29 cellular contexts compared by ENCODE assay signal in the genomic region with DNA sequence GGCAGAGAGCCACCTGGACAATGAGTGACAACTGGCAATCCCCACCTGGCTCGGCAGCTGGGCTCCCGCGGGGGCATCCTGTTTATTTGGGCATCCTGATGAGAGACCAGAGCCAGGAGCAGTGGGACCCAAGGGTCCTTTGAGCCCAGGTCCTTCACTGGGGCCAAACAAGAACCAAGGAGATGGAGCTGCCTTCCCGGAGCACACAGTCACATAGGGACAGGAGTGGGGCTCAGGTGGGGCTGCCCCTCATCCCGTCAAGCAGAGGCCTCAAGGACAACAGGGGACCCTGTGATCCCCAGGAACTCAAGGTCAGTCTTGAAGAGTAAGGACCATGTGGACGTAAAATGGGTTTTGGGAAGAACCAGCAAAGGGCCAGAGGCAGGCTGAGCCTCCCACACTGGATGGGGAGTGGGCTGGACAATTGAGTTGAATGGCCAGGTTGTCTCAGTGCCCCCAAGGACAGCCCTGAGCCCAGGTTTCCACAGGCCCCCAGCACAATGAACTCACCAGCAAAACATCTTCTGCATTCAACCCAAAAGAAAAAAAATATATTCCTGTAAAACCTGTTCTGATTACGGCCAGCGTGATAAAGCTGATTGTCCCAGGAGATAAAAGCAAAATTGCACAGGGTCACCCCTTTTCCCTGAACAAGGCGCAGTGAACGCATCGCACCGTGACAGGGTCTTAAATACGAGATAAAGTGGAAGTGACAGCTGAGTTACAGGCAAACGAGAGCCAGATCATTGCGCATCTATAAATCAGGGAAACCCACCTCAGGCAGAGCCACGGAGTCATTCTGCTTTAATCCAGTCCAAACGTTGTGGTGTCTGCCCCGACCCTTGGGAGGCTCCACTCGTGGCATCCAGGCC.
A peak's percentile ranks its signal among the peaks of the same experiment; 100 is the strongest.
DNase-seq lines count a peak whose midpoint lies in the region; ATAC-seq and TF ChIP-seq lines count a peak whose summit lies in the region.
"Had no signal": no experiment of that assay in that cellular context is flagged by ENCODE, and none has a peak within 500 bp of the region (broad histone marks: within the 10 kb centered on the region; RNA-seq: fewer than 3 reads in every experiment).

No MANE protein-coding gene starts in this region.

- no peak overlapping the region for H2BK15ac ChIP-seq in mesenchymal stem cell (ENCODE audit: low read depth, poor library complexity, severe bottlenecking)

- H3K27ac ChIP-seq in left ventricle myocardium inferior (replicated peaks) (no peak overlapping the region), body of pancreas (peak overlapping the region in 1 of 4 donors; percentile 32), neural cell (ENCODE audit: low read length) (no peak overlapping the region), mesenchymal stem cell (ENCODE audit: low read length, poor library complexity, severe bottlenecking) (no peak overlapping the region)
- H3K27ac ChIP-seq: brain microvascular endothelial cell, gastrocnemius medialis, KMS-11, lower lobe of right lung, Peyer's patch, right lobe of liver, SJCRH30, stomach, thyroid gland had no signal

- H4K8ac ChIP-seq in mesenchymal stem cell (ENCODE audit: low read length): no peak overlapping the region

- no peak for TF ChIP-seq RAD21 in neural cell (conservative IDR thresholded peaks at IDR 0.05)

- no peak overlapping the region for H2AK5ac ChIP-seq in mesenchymal stem cell (ENCODE audit: low read length, severe bottlenecking)

- intact Hi-C loops in cardiac septum (cut with DNase I): no loop called here
- intact Hi-C loops in left ventricle myocardium inferior (cut with micrococcal nuclease): no loop called here
- intact Hi-C loops in body of pancreas (cut with DNase I): no loop called here

- H3K9me3 ChIP-seq in left ventricle myocardium inferior (replicated peaks) (peaks cover 6% of the 10 kb centered on the region), body of pancreas (no peaks in the 10 kb centered on the region), neural cell (ENCODE audit: low read length) (no peaks in the 10 kb centered on the region), mesenchymal stem cell (ENCODE audit: control insufficient read depth, low read length) (peaks cover 10% of the 10 kb centered on the region)
- H3K9me3 ChIP-seq: gastrocnemius medialis, lower lobe of right lung, Peyer's patch, right lobe of liver, thyroid gland had no signal

- WGBS in body of pancreas, 2 donors: 48 to 49% methylated on average over 15 to 19 of the region's 19 CpGs
- WGBS in mesenchymal stem cell: 74% methylated on average over 19 of the region's 19 CpGs

- H2BK5ac ChIP-seq in mesenchymal stem cell (ENCODE audit: low read depth, low read length, poor library complexity, severe bottlenecking): no peak overlapping the region

- TF ChIP-seq CTCF in left ventricle myocardium inferior (IDR thresholded peaks at IDR 0.05; ENCODE audit: borderline replicate concordance): no peak
- no peak for TF ChIP-seq CTCF in body of pancreas (IDR thresholded peaks at IDR 0.05)
- TF ChIP-seq CTCF in neural cell (IDR thresholded peaks at IDR 0.05; ENCODE audit: poor library complexity, severe bottlenecking): no peak

- no peak for TF ChIP-seq EP300 in neural cell (conservative IDR thresholded peaks at IDR 0.05; ENCODE audit: poor library complexity, severe bottlenecking)

- no peaks in the 10 kb centered on the region for H3K36me3 ChIP-seq in left ventricle myocardium inferior
- no peaks in the 10 kb centered on the region for H3K36me3 ChIP-seq in body of pancreas (replicated peaks in 1 of 2; ENCODE audit: insufficient read depth in 1 of 2, low read depth in 2 of 2)
- no peaks in the 10 kb centered on the region for H3K36me3 ChIP-seq in neural cell (ENCODE audit: insufficient read depth, low read length)
- no peaks in the 10 kb centered on the region for H3K36me3 ChIP-seq in mesenchymal stem cell (ENCODE audit: control insufficient read depth in 1 of 2, insufficient read depth in 2 of 2, low read depth in 1 of 2, low read length in 2 of 2)
- H3K36me3 ChIP-seq: brain microvascular endothelial cell, gastrocnemius medialis, lower lobe of right lung, MG63, Peyer's patch, right lobe of liver, SJCRH30, stomach, thyroid gland had no signal

- no peak overlapping the region for H3K4me2 ChIP-seq in neural cell (ENCODE audit: low read length)
- no peak overlapping the region for H3K4me2 ChIP-seq in mesenchymal stem cell (ENCODE audit: low read length, poor library complexity, severe bottlenecking)
- H3K4me2 ChIP-seq: KMS-11 had no signal

- no peak overlapping the region for H3K14ac ChIP-seq in mesenchymal stem cell (ENCODE audit: low read length in 2 of 2)

- H3K27me3 ChIP-seq in left ventricle myocardium inferior (ENCODE audit: low read depth) (peaks cover 92% of the 10 kb centered on the region), body of pancreas (no peaks in the 10 kb centered on the region), neural cell (ENCODE audit: insufficient read depth, low read depth, low read length) (no peaks in the 10 kb centered on the region), mesenchymal stem cell (ENCODE audit: control insufficient read depth in 1 of 2, insufficient read depth in 1 of 2, low read length in 2 of 2) (peaks cover 15 to 76% of the 10 kb centered on the region in 2 experiments)
- H3K27me3 ChIP-seq: brain microvascular endothelial cell, MG63, Peyer's patch, right lobe of liver, thyroid gland had no signal

- no peak overlapping the region for H2AFZ ChIP-seq in neural cell (ENCODE audit: low read depth, low read length)
- H2AFZ ChIP-seq in mesenchymal stem cell (ENCODE audit: low read depth, low read length): no peak overlapping the region

- H3F3A ChIP-seq in neural cell (ENCODE audit: insufficient read depth, low read length, poor library complexity, severe bottlenecking): no peaks in the 10 kb centered on the region

- no peaks in the 10 kb centered on the region for H3K79me2 ChIP-seq in neural cell (replicated peaks; ENCODE audit: insufficient read depth, low read length)

- H3K4me3 ChIP-seq in left ventricle myocardium inferior: no peak overlapping the region
- H3K4me3 ChIP-seq in body of pancreas: no peak overlapping the region
- no peak overlapping the region for H3K4me3 ChIP-seq in neural cell (ENCODE audit: low read length)
- H3K4me3 ChIP-seq in mesenchymal stem cell (ENCODE audit: insufficient read depth in 1 of 2, low read depth in 1 of 2, low read length in 2 of 2): no peak overlapping the region
- H3K4me3 ChIP-seq: gastrocnemius medialis, GM12878, lower lobe of right lung, MG63, Peyer's patch, right lobe of liver, SJCRH30, stomach, thyroid gland had no signal

- no peak for TF ChIP-seq POLR2A in body of pancreas (IDR thresholded peaks at IDR 0.05)

- H3K4me1 ChIP-seq in left ventricle myocardium inferior (no peaks in the 10 kb centered on the region), body of pancreas (no peaks in the 10 kb centered on the region), mesenchymal stem cell (ENCODE audit: control insufficient read depth, insufficient read depth, low read depth, low read length) (no peaks in the 10 kb centered on the region)
- H3K4me1 ChIP-seq: lower lobe of right lung, Peyer's patch, right lobe of liver, SJCRH30, stomach, thyroid gland had no signal

- H3K9ac ChIP-seq in neural cell (ENCODE audit: low read length) (no peak overlapping the region), mesenchymal stem cell (ENCODE audit: low read length) (no peak overlapping the region)
- H3K9ac ChIP-seq: KMS-11 had no signal

- DNase-seq in cardiac septum (ENCODE audit: low spot score) (peak; percentile 36), left ventricle myocardium inferior (no peak), body of pancreas (no peak), ureter (ENCODE audit: low spot score) (peak; percentile 51), mesenchymal stem cell (no peak)
- DNase-seq in activated T-cell treated with anti-CD3 and anti-CD28 coated beads, Interleukin-2, amount 50 U/mL, for 1 hour: no peak
- DNase-seq in stimulated activated CD4-positive, alpha-beta T cell treated with anti-CD3 and anti-CD28 coated beads, Interleukin-15, amount 100 ng/mL, for 24 hours: no peak
- DNase-seq: activated CD4-positive, alpha-beta T cell treated with anti-CD3 and anti-CD28 coated beads, Interleukin-2, amount 10 ng/mL, durations not matched to agents 24 days and 14 days; amniotic stem cell; brain microvascular endothelial cell; gastrocnemius medialis; lower lobe of right lung; MG63; NCI-H1105 treated with DMSO at 0.1 percent for 48 hours; NCI-H1930; NCI-H2227 treated with DMSO at 0.1 percent for 48 hours; NCI-H526 treated with DMSO at 0.1 percent for 48 hours; SJCRH30; stimulated activated CD4-positive, alpha-beta T cell treated with anti-CD3 and anti-CD28 coated beads, Interleukin-12 subunit alpha, Interleukin-12 subunit beta, amount 100 ng/mL, for 4 hours; stimulated activated CD4-positive, alpha-beta T cell treated with anti-CD3 and anti-CD28 coated beads, Interleukin-4, amount 100 ng/mL, for 1 hour; stomach; T-cell; thyroid gland had no signal

- H4K91ac ChIP-seq in mesenchymal stem cell (ENCODE audit: low read length): no peak overlapping the region

- H4K20me1 ChIP-seq in neural cell (ENCODE audit: insufficient read depth): no peaks in the 10 kb centered on the region

- no peak overlapping the region for H3K4ac ChIP-seq in mesenchymal stem cell (ENCODE audit: low read depth in 1 of 2, low read length in 2 of 2)

- no peak overlapping the region for H2BK120ac ChIP-seq in mesenchymal stem cell (ENCODE audit: low read depth, low read length)

- H3K23ac ChIP-seq in mesenchymal stem cell (ENCODE audit: low read length in 2 of 2): no peak overlapping the region

- no peak overlapping the region for H3K18ac ChIP-seq in mesenchymal stem cell (ENCODE audit: low read depth in 1 of 2, low read length in 2 of 2)

- H3K79me1 ChIP-seq in mesenchymal stem cell (replicated peaks; ENCODE audit: low read length, poor library complexity, severe bottlenecking): no peaks in the 10 kb centered on the region

- H2BK12ac ChIP-seq in mesenchymal stem cell (ENCODE audit: low read length in 2 of 2): no peak overlapping the region

- no peaks in the 10 kb centered on the region for H3K9me2 ChIP-seq in neural cell (ENCODE audit: insufficient read depth, low read length)

- peak; percentile 74 for ATAC-seq in body of pancreas
- ATAC-seq: activated T-helper 17 cell treated with anti-CD3 and anti-CD28 coated beads, Interleukin-2, amount 50 U/mL, for 72 hours; gastrocnemius medialis; GM12878; lower lobe of right lung; T-cell had no signal

TF ChIP-seq in neural cell, 6 proteins besides CTCF, POLR2A, EP300 and RAD21 (continues in another document):
- peak; percentile 12 for TF ChIP-seq POLR2AphosphoS5 (IDR thresholded peaks at IDR 0.05)

Comparison
In these comparisons a context has a peak if more than half of its experiments do, and no peak if none do; other contexts are left out.
1. DNase-seq: peak in cardiac septum (single experiment) and ureter (single experiment); none in left ventricle myocardium inferior (single experiment), body of pancreas (0 of 4), activated T-cell treated with anti-CD3 and anti-CD28 coated beads, Interleukin-2, amount 50 U/mL, for 1 hour (single experiment), stimulated activated CD4-positive, alpha-beta T cell treated with anti-CD3 and anti-CD28 coated beads, Interleukin-15, amount 100 ng/mL, for 24 hours (single experiment) and mesenchymal stem cell (single experiment).